Comparison of ENCODE assay signal across 18 cellular contexts in genomic region chr5:96645096-96645495, GRCh38. TPM values are rescaled to one million over a fixed set of nuclear protein-coding genes. Genes with fewer than 3 reads are reported as not detected.
DNase-seq lines count a peak whose midpoint lies in the region; ATAC-seq, FAIRE-seq and TF ChIP-seq lines count a peak whose summit lies in the region.
"Had no signal": no experiment of that assay in that cellular context is flagged by ENCODE, and none has a peak within 500 bp of the region (broad histone marks: within the 10 kb centered on the region; RNA-seq: fewer than 3 reads in every experiment).

No MANE protein-coding gene starts in this region.

- H3K27ac ChIP-seq in body of pancreas = no peak overlapping the region
- H3K27ac ChIP-seq: 22Rv1, A549, C4-2B had no signal

- DNase-seq in GM12892 (ENCODE audit: insufficient read length) = no peak
- DNase-seq in epithelial cell of esophagus (ENCODE audit: low read depth) = peak; percentile 24
- peak; percentile 13 for DNase-seq in kidney tubule cell (ENCODE audit: low spot score)
- DNase-seq in retinal pigment epithelial cell (ENCODE audit: low read depth) = peak; percentile 62
- DNase-seq in NCI-H446 treated with DMSO at 0.1 percent for 48 hours (lab: John Stamatoyannopoulos, UW) = no peak
- DNase-seq in NCI-H146 treated with DMSO at 0.1 percent for 48 hours (lab: John Stamatoyannopoulos, UW; ENCODE audit: unreplicated experiment) = no peak
- no peak for DNase-seq in body of pancreas
- DNase-seq in activated gamma-delta T cell treated with Interleukin-2 at 50 U/mL for 16 hours = no peak
- DNase-seq: AML-193; Caco-2; CD4-positive, alpha-beta T cell; H9 had no signal

- intact Hi-C loops in body of pancreas (cut with DNase I) = no loop called here

- no peaks in the 10 kb centered on the region for H3K36me3 ChIP-seq in body of pancreas (replicated peaks in 1 of 2; ENCODE audit: insufficient read depth in 1 of 2, low read depth in 2 of 2)

- H3K9me3 ChIP-seq in body of pancreas = no peaks in the 10 kb centered on the region
- H3K9me3 ChIP-seq: A549, Caco-2 had no signal

- no peaks in the 10 kb centered on the region for H3K4me1 ChIP-seq in body of pancreas

- H3K4me3 ChIP-seq in epithelial cell of esophagus (ENCODE audit: low read length) = no peak overlapping the region
- no peak overlapping the region for H3K4me3 ChIP-seq in retinal pigment epithelial cell (ENCODE audit: low read length)
- no peak overlapping the region for H3K4me3 ChIP-seq in body of pancreas
- H3K4me3 ChIP-seq: A549 had no signal

- no peaks in the 10 kb centered on the region for H3K27me3 ChIP-seq in body of pancreas

- TF ChIP-seq CTCF in epithelial cell of esophagus (IDR thresholded peaks at IDR 0.05; ENCODE audit: insufficient read depth, low read depth, low read length, missing control alignments) = no peak
- no peak for TF ChIP-seq CTCF in retinal pigment epithelial cell (conservative IDR thresholded peaks at IDR 0.05; ENCODE audit: low read depth, low read length)
- no peak for TF ChIP-seq CTCF in body of pancreas (IDR thresholded peaks at IDR 0.05)

- TF ChIP-seq POLR2A in GM12892 (IDR thresholded peaks at IDR 0.05; ENCODE audit: low read depth, low read length) (no peak), body of pancreas (IDR thresholded peaks at IDR 0.05) (no peak)

- 77 to 78% methylated on average over 7 of the region's 7 CpGs for WGBS in body of pancreas, 2 donors

- peak; percentile 9 for FAIRE-seq in GM12892 (lab: Jason Lieb, UNC)
- FAIRE-seq: A549, D721Med, GM12891, H1 had no signal

- ATAC-seq in body of pancreas = no peak
- ATAC-seq: A549 had no signal

RNA-seq across cellular contexts. Expression of gene CAST, which starts 17.1 kb away (rescaled TPM):
- 67.8 TPM for polyA plus RNA-seq in GM12892 (2012; ENCODE audit: missing spikeins)
- total RNA-seq in body of pancreas = 100 to 1,000 TPM; 130 to 157 TPM

Comparison
In these comparisons a context has a peak if more than half of its experiments do, and no peak if none do; other contexts are left out.
1. DNase-seq: peak in epithelial cell of esophagus (single experiment), kidney tubule cell (single experiment) and retinal pigment epithelial cell (single experiment); none in GM12892 (single experiment), NCI-H446 treated with DMSO at 0.1 percent for 48 hours (single experiment), NCI-H146 treated with DMSO at 0.1 percent for 48 hours (single experiment), body of pancreas (0 of 4) and activated gamma-delta T cell treated with Interleukin-2 at 50 U/mL for 16 hours (single experiment).